ENCODE assay signal across 8 cellular contexts in the genomic region with DNA sequence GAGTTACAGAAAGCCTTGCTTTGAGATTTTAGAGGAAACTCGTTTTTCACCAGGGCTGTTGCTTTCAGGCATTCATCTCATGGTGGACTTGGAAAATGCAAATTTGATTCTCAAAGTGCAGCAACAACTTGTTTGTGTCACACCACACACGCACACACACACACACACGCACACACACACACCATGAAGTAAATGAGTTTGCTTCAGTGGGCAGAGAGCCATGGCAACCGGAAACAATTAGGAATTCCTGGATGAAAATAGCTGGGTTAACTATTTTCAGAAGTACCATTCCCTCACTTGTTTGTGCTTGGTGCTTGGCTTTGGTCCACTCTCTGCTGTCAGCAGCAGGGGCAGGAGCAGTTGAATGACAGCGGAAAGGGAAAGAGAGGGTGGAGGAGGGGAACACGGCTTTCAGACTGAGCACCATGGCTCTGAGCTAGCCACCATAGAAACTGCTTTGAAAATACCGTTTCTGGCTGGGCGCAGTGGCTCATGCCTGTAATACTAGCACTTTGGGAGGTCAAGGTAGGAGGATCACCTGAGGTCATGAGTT.
DNase-seq lines count a peak whose midpoint lies in the region; ATAC-seq and TF ChIP-seq lines count a peak whose summit lies in the region.
"Not testable (repeated sequence)": the region's sequence is repeated elsewhere in the genome, so short reads cannot be mapped to it uniquely, and the experiment has no call there.

No MANE protein-coding gene starts in this region.

- H3K4me1 ChIP-seq in adipocyte (ENCODE audit: control insufficient read depth, insufficient read depth, low read length); neuronal stem cell (ENCODE audit: control insufficient read depth in 2 of 2, insufficient read depth in 1 of 2, low read depth in 1 of 2, low read length in 2 of 2); thyroid gland: not testable (repeated sequence)

- not testable (repeated sequence) for TF ChIP-seq POLR2A in thyroid gland (IDR thresholded peaks at IDR 0.05)

- H2BK120ac ChIP-seq in neuronal stem cell (ENCODE audit: low read depth, low read length): not testable (repeated sequence)

- H3K18ac ChIP-seq in neuronal stem cell (ENCODE audit: low read length): not testable (repeated sequence)

- intact Hi-C loops in Right ventricle myocardium inferior (cut with DNase I); thyroid gland (cut with DNase I): not testable (repeated sequence)

- DNase-seq in EH (ENCODE audit: low read depth) (peak; percentile 83), NCI-H1105 treated with DMSO at 0.1 percent for 48 hours (lab: John Stamatoyannopoulos, UW) (peak; percentile 60), adipocyte (ENCODE audit: low read depth) (peak; percentile 2), coronary artery (ENCODE audit: low spot score) (peak; percentile 60), left kidney (ENCODE audit: low read depth, low spot score) (peak; percentile 85), neuronal stem cell (ENCODE audit: low spot score) (peak; percentile 15), thyroid gland (peak; percentile 74 to 85)
- DNase-seq in Right ventricle myocardium inferior (ENCODE audit: missing footprints): not testable (repeated sequence)

- H2BK15ac ChIP-seq in neuronal stem cell (ENCODE audit: low read length): not testable (repeated sequence)

- not testable (repeated sequence) for H3K14ac ChIP-seq in neuronal stem cell (ENCODE audit: low read length)

- H4K91ac ChIP-seq in neuronal stem cell (ENCODE audit: low read depth, low read length, poor library complexity): not testable (repeated sequence)

- H3K9me3 ChIP-seq in adipocyte (ENCODE audit: control insufficient read depth, low read length); neuronal stem cell (replicated peaks in 1 of 2; ENCODE audit: control insufficient read depth in 2 of 2, insufficient read depth in 1 of 2, low read depth in 1 of 2, low read length in 2 of 2); thyroid gland: not testable (repeated sequence)

- H3K4me2 ChIP-seq in neuronal stem cell (ENCODE audit: insufficient read depth, low read length, poor library complexity, severe bottlenecking): not testable (repeated sequence)

- not testable (repeated sequence) for H2BK5ac ChIP-seq in neuronal stem cell (ENCODE audit: low read length)

- ATAC-seq in Right ventricle myocardium inferior: peak; percentile 75

- WGBS in neuronal stem cell (ENCODE audit: extremely low coverage in 2 of 2, insufficient read length in 2 of 2, insufficient replicate concordance in 1 of 2), 2 donors: no CpG with 5 or more reads among the region's 8 CpGs
- WGBS in thyroid gland, 2 donors: 0 to 18% methylated on average over 3 to 7 of the region's 8 CpGs

- H3K4me3 ChIP-seq in adipocyte (ENCODE audit: low read length); coronary artery; neuronal stem cell (ENCODE audit: low read length in 2 of 2); thyroid gland (replicated peaks in 1 of 3): not testable (repeated sequence)

- not testable (repeated sequence) for H2AFZ ChIP-seq in neuronal stem cell (ENCODE audit: low read length)

- H4K8ac ChIP-seq in neuronal stem cell (ENCODE audit: low read depth, low read length): not testable (repeated sequence)

- not testable (repeated sequence) for H2AK5ac ChIP-seq in neuronal stem cell (ENCODE audit: low read depth, low read length)

- not testable (repeated sequence) for TF ChIP-seq CTCF in coronary artery (IDR thresholded peaks at IDR 0.05); thyroid gland (IDR thresholded peaks at IDR 0.05)

- H3K23ac ChIP-seq in neuronal stem cell (ENCODE audit: low read depth, low read length, poor library complexity): not testable (repeated sequence)

- not testable (repeated sequence) for H2BK12ac ChIP-seq in neuronal stem cell (ENCODE audit: low read length)

- not testable (repeated sequence) for H3K79me1 ChIP-seq in neuronal stem cell (ENCODE audit: low read depth, low read length)

- H3K9ac ChIP-seq in adipocyte (ENCODE audit: low read length); neuronal stem cell (ENCODE audit: low read depth, low read length, poor library complexity): not testable (repeated sequence)

- not testable (repeated sequence) for H3K4ac ChIP-seq in neuronal stem cell (ENCODE audit: low read length)

- H3K27me3 ChIP-seq in adipocyte (replicated peaks; ENCODE audit: control insufficient read depth, insufficient read depth, low read length); neuronal stem cell (ENCODE audit: control insufficient read depth in 3 of 3, insufficient read depth in 3 of 3, low read depth in 1 of 3, low read length in 3 of 3); thyroid gland: not testable (repeated sequence)

- H3K36me3 ChIP-seq in adipocyte (ENCODE audit: control insufficient read depth, insufficient read depth, low read length, severe bottlenecking); neuronal stem cell (replicated peaks in 1 of 2; ENCODE audit: control insufficient read depth in 2 of 2, insufficient read depth in 2 of 2, low read length in 2 of 2); thyroid gland: not testable (repeated sequence)

- peak overlapping the region in 1 of 2 donors; percentile 45 for H3K27ac ChIP-seq in coronary artery
- H3K27ac ChIP-seq in neuronal stem cell (replicated peaks; ENCODE audit: low read length); thyroid gland: not testable (repeated sequence)
